Comparison of ENCODE assay signal across 14 cellular contexts in genomic region chr21:40471103-40471502, GRCh38.
"Had no signal": no experiment of that assay in that cellular context is flagged by ENCODE, and none has a peak within 500 bp of the region (broad histone marks: within the 10 kb centered on the region; RNA-seq: fewer than 3 reads in every experiment).

No MANE protein-coding gene starts in this region.

- H3K4me3 ChIP-seq: lower lobe of right lung, stomach, thoracic aorta had no signal

- H3K36me3 ChIP-seq: lower lobe of right lung, stomach, thoracic aorta had no signal

- DNase-seq: activated B cell treated with CpG ODN at 0.5 μM for 24 hours; activated CD4-positive, alpha-beta T cell treated with anti-CD3 and anti-CD28 coated beads, Interleukin-2, amount 50 U/mL, for 1 hour; activated naive CD4-positive, alpha-beta T cell treated with anti-CD3 and anti-CD28 coated beads, Interleukin-2, amount 10 ng/mL, durations not matched to agents 7 days and 5 days; activated T-cell treated with anti-CD3 and anti-CD28 coated beads for 4 hours; cortex of kidney; effector memory CD4-positive, alpha-beta T cell; hippocampal formation; lower lobe of right lung; midbrain; posterior cingulate gyrus; small intestine; stomach had no signal

- H3K27me3 ChIP-seq: stomach had no signal

- ATAC-seq: activated T-helper 17 cell treated with anti-CD3 and anti-CD28 coated beads, Interleukin-2, amount 50 U/mL, for 72 hours had no signal

- H3K9me3 ChIP-seq: lower lobe of right lung, stomach, thoracic aorta had no signal

- H3K4me1 ChIP-seq: lower lobe of right lung, stomach had no signal

- H3K27ac ChIP-seq: lower lobe of right lung, stomach, thoracic aorta had no signal
